10 cellular contexts compared by ENCODE assay signal in genomic region chr5:65261499-65261898, GRCh38.
"Had no signal": no experiment of that assay in that cellular context is flagged by ENCODE, and none has a peak within 500 bp of the region (broad histone marks: within the 10 kb centered on the region; RNA-seq: fewer than 3 reads in every experiment).

No MANE protein-coding gene starts in this region.

- H3K79me2 ChIP-seq: parathyroid adenoma had no signal

- H3K9me3 ChIP-seq: gastroesophageal sphincter, thoracic aorta had no signal

- H3K9me3 Mint-ChIP-seq: activated B cell treated with CpG ODN at 0.5 μM for 24 hours; activated naive CD4-positive, alpha-beta T cell treated with anti-CD3 and anti-CD28 coated beads, Interleukin-2, amount 50 U/mL, for 24 hours; stimulated activated naive CD8-positive, alpha-beta T cell treated with anti-CD3 and anti-CD28 coated beads, Interleukin-15, amount 100 ng/mL, for 72 hours; T-helper 1 cell treated with Interleukin-12 subunit alpha and Interleukin-12 subunit beta and Interleukin-4 antibody, amounts not matched to agents 30 μg/mL and 1 μg/mL, for 36 hours had no signal

- H3K36me3 ChIP-seq: gastroesophageal sphincter, thoracic aorta had no signal

- H3K9ac ChIP-seq: parathyroid adenoma had no signal

- DNase-seq: activated B cell treated with CpG ODN at 0.5 μM for 24 hours; activated T-cell treated with anti-CD3 and anti-CD28 coated beads, Interleukin-2, amount 50 U/mL, for 1 hour; kidney; stimulated activated CD4-positive, alpha-beta T cell treated with anti-CD3 and anti-CD28 coated beads, Interleukin-4, amount 100 ng/mL, for 24 hours; stimulated activated naive CD8-positive, alpha-beta T cell treated with anti-CD3 and anti-CD28 coated beads, Interleukin-15, amount 100 ng/mL, for 72 hours had no signal

- H3K27ac ChIP-seq: gastroesophageal sphincter, parathyroid adenoma had no signal

- H3K4me3 ChIP-seq: gastroesophageal sphincter had no signal

- H3K27me3 Mint-ChIP-seq: activated B cell treated with CpG ODN at 0.5 μM for 24 hours; activated naive CD4-positive, alpha-beta T cell treated with anti-CD3 and anti-CD28 coated beads, Interleukin-2, amount 50 U/mL, for 24 hours; stimulated activated naive CD8-positive, alpha-beta T cell treated with anti-CD3 and anti-CD28 coated beads, Interleukin-15, amount 100 ng/mL, for 72 hours had no signal

- H3K4me1 ChIP-seq: parathyroid adenoma had no signal

- H3K4me1 Mint-ChIP-seq: activated B cell treated with CpG ODN at 0.5 μM for 24 hours; activated naive CD4-positive, alpha-beta T cell treated with anti-CD3 and anti-CD28 coated beads, Interleukin-2, amount 50 U/mL, for 24 hours had no signal

- H3K27ac Mint-ChIP-seq: activated B cell treated with CpG ODN at 0.5 μM for 24 hours; activated naive CD4-positive, alpha-beta T cell treated with anti-CD3 and anti-CD28 coated beads, Interleukin-2, amount 50 U/mL, for 24 hours; T-helper 1 cell treated with Interleukin-12 subunit alpha and Interleukin-12 subunit beta and Interleukin-4 antibody, amounts not matched to agents 30 μg/mL and 1 μg/mL, for 36 hours had no signal

- H3K36me3 Mint-ChIP-seq: activated naive CD4-positive, alpha-beta T cell treated with anti-CD3 and anti-CD28 coated beads, Interleukin-2, amount 50 U/mL, for 24 hours had no signal

- ATAC-seq: gastroesophageal sphincter; stimulated activated naive CD8-positive, alpha-beta T cell treated with anti-CD3 and anti-CD28 coated beads, Interleukin-15, amount 100 ng/mL, for 72 hours had no signal

- H3K4me3 Mint-ChIP-seq: activated B cell treated with CpG ODN at 0.5 μM for 24 hours; activated naive CD4-positive, alpha-beta T cell treated with anti-CD3 and anti-CD28 coated beads, Interleukin-2, amount 50 U/mL, for 24 hours; stimulated activated naive CD8-positive, alpha-beta T cell treated with anti-CD3 and anti-CD28 coated beads, Interleukin-15, amount 100 ng/mL, for 72 hours; T-helper 1 cell treated with Interleukin-12 subunit alpha and Interleukin-12 subunit beta and Interleukin-4 antibody, amounts not matched to agents 30 μg/mL and 1 μg/mL, for 36 hours had no signal

- H3K27me3 ChIP-seq: gastroesophageal sphincter had no signal

- H2AFZ ChIP-seq: parathyroid adenoma had no signal
